Comparison of ENCODE assay signal across 24 cellular contexts in the genomic region with DNA sequence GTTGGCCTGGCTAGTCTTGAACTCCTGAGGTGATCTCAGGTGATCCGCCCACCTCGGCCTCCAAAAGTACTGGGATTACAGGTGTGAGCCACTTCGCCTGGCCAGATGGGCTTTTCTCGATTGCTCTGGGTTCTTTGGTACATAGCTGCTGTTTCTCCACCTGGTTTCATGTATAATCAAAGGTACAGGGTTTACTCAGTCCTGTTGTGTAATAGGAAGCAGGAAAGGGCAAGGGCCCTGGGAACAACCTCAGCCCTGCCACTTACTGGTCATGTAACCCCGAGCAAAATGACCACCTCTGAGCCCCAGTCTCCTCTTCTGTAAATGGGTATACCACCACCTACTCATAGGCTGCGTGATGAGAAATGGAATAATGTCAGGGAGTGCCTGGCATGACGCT. TPM values are rescaled to one million over a fixed set of nuclear protein-coding genes. Genes with fewer than 3 reads are reported as not detected.
DNase-seq lines count a peak whose midpoint lies in the region; ATAC-seq and TF ChIP-seq lines count a peak whose summit lies in the region.
"Had no signal": no experiment of that assay in that cellular context is flagged by ENCODE, and none has a peak within 500 bp of the region (broad histone marks: within the 10 kb centered on the region; RNA-seq: fewer than 3 reads in every experiment).

No MANE protein-coding gene starts in this region.

- no peaks in the 10 kb centered on the region for H3K9me3 ChIP-seq in CD4-positive, alpha-beta memory T cell (ENCODE audit: control insufficient read depth in 1 of 2, low read length in 2 of 2)
- H3K9me3 ChIP-seq: Peyer's patch, SJSA1 had no signal

- H3K4me1 ChIP-seq in CD4-positive, alpha-beta memory T cell (ENCODE audit: insufficient read depth, low read length), result peaks cover 32% of the 10 kb centered on the region
- H3K4me1 ChIP-seq: SJSA1 had no signal

- H3K27ac Mint-ChIP-seq in activated CD8-positive, alpha-beta T cell treated with anti-CD3 and anti-CD28 coated beads for 36 hours, result peak overlapping the region; percentile 19
- H3K27ac Mint-ChIP-seq in activated CD8-positive, alpha-beta T cell treated with anti-CD3 and anti-CD28 coated beads, Interleukin-2, amount 10 ng/mL, durations not matched to agents 7 days and 5 days, result no peak overlapping the region
- H3K27ac Mint-ChIP-seq in CD4-positive, alpha-beta memory T cell, result peak overlapping the region in 5 of 7 donors; percentile 42 to 79 (median 56)
- peak overlapping the region in 4 of 6 donors; percentile 7 to 57 (median 34) for H3K27ac Mint-ChIP-seq in immature natural killer cell
- H3K27ac Mint-ChIP-seq in mesothelial cell of epicardium, result peak overlapping the region; percentile 25

- H3K4me1 Mint-ChIP-seq in activated CD8-positive, alpha-beta T cell treated with anti-CD3 and anti-CD28 coated beads for 36 hours (ENCODE audit: low read depth), result peaks cover 23% of the 10 kb centered on the region
- peaks cover 35% of the 10 kb centered on the region for H3K4me1 Mint-ChIP-seq in activated CD8-positive, alpha-beta T cell treated with anti-CD3 and anti-CD28 coated beads, Interleukin-2, amount 10 ng/mL, durations not matched to agents 7 days and 5 days (ENCODE audit: low read depth)
- peaks cover 26 to 37% (median 30%) of the 10 kb centered on the region in 4 donors for H3K4me1 Mint-ChIP-seq in CD4-positive, alpha-beta memory T cell
- H3K4me1 Mint-ChIP-seq in immature natural killer cell (peaks cover 27 to 31% of the 10 kb centered on the region in 2 donors), mesothelial cell of epicardium (peaks cover 24% of the 10 kb centered on the region)

- peaks cover 83% of the 10 kb centered on the region for H3K36me3 ChIP-seq in CD4-positive, alpha-beta memory T cell (ENCODE audit: insufficient read depth, low read length)

- no peaks in the 10 kb centered on the region for H3K9me3 Mint-ChIP-seq in activated CD8-positive, alpha-beta T cell treated with anti-CD3 and anti-CD28 coated beads for 36 hours
- H3K9me3 Mint-ChIP-seq in activated CD8-positive, alpha-beta T cell treated with anti-CD3 and anti-CD28 coated beads, Interleukin-2, amount 10 ng/mL, durations not matched to agents 7 days and 5 days (ENCODE audit: insufficient read depth), result no peaks in the 10 kb centered on the region
- H3K9me3 Mint-ChIP-seq in CD4-positive, alpha-beta memory T cell, result no peaks in the 10 kb centered on the region
- H3K9me3 Mint-ChIP-seq in immature natural killer cell (no peaks in the 10 kb centered on the region), mesothelial cell of epicardium (no peaks in the 10 kb centered on the region)

- no peak for ATAC-seq in activated CD8-positive, alpha-beta T cell treated with anti-CD3 and anti-CD28 coated beads for 36 hours
- ATAC-seq in activated CD8-positive, alpha-beta T cell treated with anti-CD3 and anti-CD28 coated beads, Interleukin-2, amount 10 ng/mL, durations not matched to agents 7 days and 5 days, result no peak

- CTCF ChIA-PET in activated CD8-positive, alpha-beta T cell treated with anti-CD3 and anti-CD28 coated beads for 36 hours (lab: Charles Lee), result interaction anchor here (1.0 kb wide), 1 partner anchor 16 kb away, joined by 3 read pairs; no protein-coding TSS in a partner anchor
- CTCF ChIA-PET in activated CD8-positive, alpha-beta T cell treated with anti-CD3 and anti-CD28 coated beads, Interleukin-2, amount 10 ng/mL, durations not matched to agents 7 days and 5 days (lab: Charles Lee), result interaction anchor here (1.1 kb wide), 1 partner anchor 21 kb away, joined by 4 read pairs; no protein-coding TSS in a partner anchor
- CTCF ChIA-PET in CD4-positive, alpha-beta memory T cell (lab: Charles Lee; ENCODE audit: partially characterized antibody), result interaction anchor here (1.0 to 4.2 kb wide), 2 partner anchors 9 to 20 kb away, joined by 3 to 27 read pairs; no protein-coding TSS in a partner anchor

- H3K4me3 Mint-ChIP-seq in activated CD8-positive, alpha-beta T cell treated with anti-CD3 and anti-CD28 coated beads for 36 hours, result no peak overlapping the region
- H3K4me3 Mint-ChIP-seq in activated CD8-positive, alpha-beta T cell treated with anti-CD3 and anti-CD28 coated beads, Interleukin-2, amount 10 ng/mL, durations not matched to agents 7 days and 5 days, result no peak overlapping the region
- H3K4me3 Mint-ChIP-seq in CD4-positive, alpha-beta memory T cell, result no peak overlapping the region
- H3K4me3 Mint-ChIP-seq in immature natural killer cell, result no peak overlapping the region
- H3K4me3 Mint-ChIP-seq in mesothelial cell of epicardium, result no peak overlapping the region

- no peak overlapping the region for H3K27ac ChIP-seq in CD4-positive, alpha-beta memory T cell (ENCODE audit: low read depth, low read length)
- H3K27ac ChIP-seq: HL-60, KMS-11, Peyer's patch, SJSA1 had no signal

- peaks cover 51% of the 10 kb centered on the region for H3K36me3 Mint-ChIP-seq in activated CD8-positive, alpha-beta T cell treated with anti-CD3 and anti-CD28 coated beads for 36 hours (ENCODE audit: low read depth)
- peaks cover 76% of the 10 kb centered on the region for H3K36me3 Mint-ChIP-seq in activated CD8-positive, alpha-beta T cell treated with anti-CD3 and anti-CD28 coated beads, Interleukin-2, amount 10 ng/mL, durations not matched to agents 7 days and 5 days (ENCODE audit: low read depth)
- H3K36me3 Mint-ChIP-seq in CD4-positive, alpha-beta memory T cell, result peaks cover 62 to 88% of the 10 kb centered on the region in 2 donors
- H3K36me3 Mint-ChIP-seq in immature natural killer cell (peaks cover 21 to 85% (median 51%) of the 10 kb centered on the region in 3 donors), mesothelial cell of epicardium (peaks cover 46% of the 10 kb centered on the region)

- intact Hi-C loops in activated CD8-positive, alpha-beta T cell treated with anti-CD3 and anti-CD28 coated beads for 36 hours (cut with micrococcal nuclease), result no loop called here
- intact Hi-C loops in CD4-positive, alpha-beta memory T cell (cut with micrococcal nuclease), result no loop called here

- no peaks in the 10 kb centered on the region for H3K27me3 ChIP-seq in CD4-positive, alpha-beta memory T cell (ENCODE audit: insufficient read depth, low read length)
- H3K27me3 ChIP-seq: Peyer's patch, SJSA1 had no signal

- DNase-seq in activated CD8-positive, alpha-beta T cell treated with anti-CD3 and anti-CD28 coated beads for 36 hours, result no peak
- no peak for DNase-seq in activated CD8-positive, alpha-beta T cell treated with anti-CD3 and anti-CD28 coated beads, Interleukin-2, amount 10 ng/mL, durations not matched to agents 7 days and 5 days
- DNase-seq in CD4-positive, alpha-beta memory T cell, result no peak
- DNase-seq in immature natural killer cell (no peak), mesothelial cell of epicardium (ENCODE audit: low spot score in 2 of 2, unreplicated experiment in 2 of 2) (no peak), hepatic stellate cell (ENCODE audit: low spot score) (no peak), NCI-H1930 (lab: John Stamatoyannopoulos, UW) (no peak), retina (no peak)
- DNase-seq: 8988T, C1 segment of cervical spinal cord, EL, GF-D8, GOT3, HCEC 1CT, IMR-90, NCI-H1105, NCI-H2081 treated with DMSO at 0.1 percent for 48 hours, NCI-H2171 treated with DMSO at 0.1 percent for 48 hours, NCI-H446, NCI-H526, Peyer's patch had no signal

- no peaks in the 10 kb centered on the region for H3K27me3 Mint-ChIP-seq in activated CD8-positive, alpha-beta T cell treated with anti-CD3 and anti-CD28 coated beads for 36 hours
- no peaks in the 10 kb centered on the region for H3K27me3 Mint-ChIP-seq in activated CD8-positive, alpha-beta T cell treated with anti-CD3 and anti-CD28 coated beads, Interleukin-2, amount 10 ng/mL, durations not matched to agents 7 days and 5 days (ENCODE audit: low read depth)
- H3K27me3 Mint-ChIP-seq in CD4-positive, alpha-beta memory T cell, result no peaks in the 10 kb centered on the region
- H3K27me3 Mint-ChIP-seq in immature natural killer cell (ENCODE audit: low read depth in 3 of 3) (peaks cover 5 to 9% (median 7%) of the 10 kb centered on the region in 3 donors), mesothelial cell of epicardium (ENCODE audit: low read depth) (no peaks in the 10 kb centered on the region)

- no peak for TF ChIP-seq CTCF in activated CD8-positive, alpha-beta T cell treated with anti-CD3 and anti-CD28 coated beads for 36 hours (IDR thresholded peaks at IDR 0.05)
- no peak for TF ChIP-seq CTCF in mesothelial cell of epicardium (IDR thresholded peaks at IDR 0.05; ENCODE audit: unreplicated experiment)

- H3K4me3 ChIP-seq in CD4-positive, alpha-beta memory T cell (ENCODE audit: low read length in 2 of 2), result no peak overlapping the region
- H3K4me3 ChIP-seq: Peyer's patch, SJSA1 had no signal

- POLR2A ChIA-PET in activated CD8-positive, alpha-beta T cell treated with anti-CD3 and anti-CD28 coated beads for 36 hours (lab: Charles Lee), result no interaction called here
- POLR2A ChIA-PET in activated CD8-positive, alpha-beta T cell treated with anti-CD3 and anti-CD28 coated beads, Interleukin-2, amount 10 ng/mL, durations not matched to agents 7 days and 5 days (lab: Charles Lee), result no interaction called here
- POLR2A ChIA-PET in CD4-positive, alpha-beta memory T cell (lab: Charles Lee; ENCODE audit: partially characterized antibody), result interaction anchor here (0.8 kb wide), 1 partner anchor 9 kb away, joined by 3 read pairs; no protein-coding TSS in a partner anchor

RNA-seq across cellular contexts. Expression of gene RMC1, which starts 34.0 kb away (rescaled TPM):
- 10 to 100 TPM; 26.1 to 28.5 TPM for total RNA-seq in activated CD8-positive, alpha-beta T cell treated with anti-CD3 and anti-CD28 coated beads for 36 hours
- total RNA-seq in activated CD8-positive, alpha-beta T cell treated with anti-CD3 and anti-CD28 coated beads, Interleukin-2, amount 10 ng/mL, durations not matched to agents 7 days and 5 days, result 10 to 100 TPM; 47.6 to 48.3 TPM
- total RNA-seq in CD4-positive, alpha-beta memory T cell, result 10 to 100 TPM; 56.6 TPM
- 10 to 100 TPM; 42.7 to 45.8 TPM for polyA plus RNA-seq in CD4-positive, alpha-beta memory T cell
- polyA plus RNA-seq in immature natural killer cell, result 10 to 100 TPM; 33.4 to 67.1 (median 39.0) TPM
- 18.8 to 20.0 TPM (median 19.4 TPM) in 3 replicates for total RNA-seq in mesothelial cell of epicardium

RNA-seq across cellular contexts. Expression of gene NPC1, which starts 49.0 kb away (rescaled TPM):
- total RNA-seq in activated CD8-positive, alpha-beta T cell treated with anti-CD3 and anti-CD28 coated beads for 36 hours, result 10 to 100 TPM; 21.5 to 22.9 TPM
- 10 to 100 TPM; 34.6 to 35.0 TPM for total RNA-seq in activated CD8-positive, alpha-beta T cell treated with anti-CD3 and anti-CD28 coated beads, Interleukin-2, amount 10 ng/mL, durations not matched to agents 7 days and 5 days
- 10 to 100 TPM; 62.9 to 64.5 TPM for total RNA-seq in CD4-positive, alpha-beta memory T cell
- 10 to 100 TPM; 14.0 to 21.9 TPM for polyA plus RNA-seq in CD4-positive, alpha-beta memory T cell
- 10 to 100 TPM; 25.1 to 83.2 (median 47.2) TPM for polyA plus RNA-seq in immature natural killer cell
- 35.5 to 39.9 TPM (median 35.8 TPM) in 3 replicates for total RNA-seq in mesothelial cell of epicardium
